23 cellular contexts compared by ENCODE assay signal in the genomic region with DNA sequence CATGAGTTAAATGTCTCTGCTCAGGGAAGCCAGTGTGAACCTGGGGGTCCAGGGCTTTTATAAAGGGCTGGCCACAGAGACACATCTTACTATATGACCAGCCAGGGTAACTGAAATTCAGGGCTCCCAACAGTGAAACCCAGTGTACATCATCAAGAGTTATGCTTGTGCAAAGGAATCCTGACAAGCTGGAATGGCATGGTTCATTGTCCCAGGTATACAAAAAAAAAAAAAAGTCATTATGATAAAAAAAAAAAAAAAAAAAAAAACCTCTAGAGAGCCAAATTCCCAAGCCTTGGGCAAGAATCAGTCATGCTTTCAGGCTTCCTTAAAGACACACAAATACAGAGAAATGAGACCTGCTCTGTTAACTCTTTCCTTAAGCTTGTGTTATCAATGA.
A peak's percentile ranks its signal among the peaks of the same experiment; 100 is the strongest.
DNase-seq lines count a peak whose midpoint lies in the region; ATAC-seq and TF ChIP-seq lines count a peak whose summit lies in the region.
"Had no signal": no experiment of that assay in that cellular context is flagged by ENCODE, and none has a peak within 500 bp of the region (broad histone marks: within the 10 kb centered on the region; RNA-seq: fewer than 3 reads in every experiment).

No MANE protein-coding gene starts in this region.

- H3K4me3 ChIP-seq in epithelial cell of esophagus (ENCODE audit: low read length), result no peak overlapping the region
- no peak overlapping the region for H3K4me3 ChIP-seq in thyroid gland (replicated peaks in 1 of 3)
- H3K4me3 ChIP-seq: A549; BLaER1 treated with 17β-estradiol and CSF1 and Interleukin-3, amounts not matched to agents 10 nM and 100 nM; GM12878; GM23338 had no signal

- ATAC-seq in GM21786 (IDR thresholded peaks at IDR 0.05; ENCODE audit: unreplicated experiment), result no peak
- ATAC-seq in stimulated activated naive CD8-positive, alpha-beta T cell treated with anti-CD3 and anti-CD28 coated beads, Interleukin-15, Interleukin-2, amounts not matched to agents 100 U/mL and 50 U/mL, for 24 hours, result no peak
- ATAC-seq: A549, GM12878, GM23338, HCT116 had no signal

- in situ Hi-C loops in Caki2 (cut with HindIII; ENCODE audit: low pct_unique_long_range_greater_than_20kb, low sequenced_read_pairs), result no loop called here

- peak; percentile 26 for DNase-seq in Caki2 (ENCODE audit: low read depth)
- DNase-seq in epithelial cell of esophagus (ENCODE audit: low read depth), result peak; percentile 71
- peak; percentile 29 for DNase-seq in kidney tubule cell (ENCODE audit: low spot score)
- peak; percentile 13 to 14 for DNase-seq in thyroid gland
- DNase-seq in stimulated activated naive CD4-positive, alpha-beta T cell treated with Interleukin-2 at 50 U/mL for 16 hours (lab: John Stamatoyannopoulos, UW), result no peak
- no peak for DNase-seq in stimulated activated naive CD8-positive, alpha-beta T cell treated with anti-CD3 and anti-CD28 coated beads, Interleukin-15, Interleukin-2, amounts not matched to agents 100 U/mL and 50 U/mL, for 24 hours
- DNase-seq: 8988T; ACHN; AML-193; BE2C; Calu3; CD4-positive, alpha-beta T cell; CD8-positive, alpha-beta memory T cell; DMS79; EL; GDM1; H9 had no signal

- intact Hi-C loops in thyroid gland (cut with DNase I), result no loop called here

- no peaks in the 10 kb centered on the region for H3K9me3 ChIP-seq in thyroid gland
- H3K9me3 ChIP-seq: A549; BE2C; BLaER1 treated with 17β-estradiol and CSF1 and Interleukin-3, amounts not matched to agents 10 nM and 100 nM had no signal

- TF ChIP-seq CTCF in epithelial cell of esophagus (IDR thresholded peaks at IDR 0.05; ENCODE audit: insufficient read depth, low read depth, low read length, missing control alignments), result no peak
- no peak for TF ChIP-seq CTCF in thyroid gland (IDR thresholded peaks at IDR 0.05)

- H3K27ac ChIP-seq in thyroid gland, result no peak overlapping the region
- H3K27ac ChIP-seq: A549; BLaER1 treated with 17β-estradiol and CSF1 and Interleukin-3, amounts not matched to agents 10 nM and 100 nM had no signal

- no peaks in the 10 kb centered on the region for H3K27me3 ChIP-seq in thyroid gland
- H3K27me3 ChIP-seq: BE2C; BLaER1 treated with 17β-estradiol and CSF1 and Interleukin-3, amounts not matched to agents 10 nM and 100 nM had no signal

- no peak for TF ChIP-seq POLR2A in thyroid gland (IDR thresholded peaks at IDR 0.05)

- no peaks in the 10 kb centered on the region for H3K36me3 ChIP-seq in thyroid gland
- H3K36me3 ChIP-seq: BE2C; BLaER1 treated with 17β-estradiol and CSF1 and Interleukin-3, amounts not matched to agents 10 nM and 100 nM had no signal

- peaks cover 5 to 6% of the 10 kb centered on the region in 2 donors for H3K4me1 ChIP-seq in thyroid gland
- H3K4me1 ChIP-seq: A549 had no signal

Comparison
In these comparisons a context has a peak if more than half of its experiments do, and no peak if none do; other contexts are left out.
1. DNase-seq: peak in Caki2 (single experiment), epithelial cell of esophagus (single experiment), kidney tubule cell (single experiment) and thyroid gland (2 of 2); none in stimulated activated naive CD4-positive, alpha-beta T cell treated with Interleukin-2 at 50 U/mL for 16 hours (single experiment) and stimulated activated naive CD8-positive, alpha-beta T cell treated with anti-CD3 and anti-CD28 coated beads, Interleukin-15, Interleukin-2, amounts not matched to agents 100 U/mL and 50 U/mL, for 24 hours (single experiment).